ENCODE assay signal across 10 cellular contexts in genomic region chr14:94936411-94936892, GRCh38.
A peak's percentile ranks its signal among the peaks of the same experiment; 100 is the strongest.
DNase-seq lines count a peak whose midpoint lies in the region; ATAC-seq and TF ChIP-seq lines count a peak whose summit lies in the region.
"Had no signal": no experiment of that assay in that cellular context is flagged by ENCODE, and none has a peak within 500 bp of the region (broad histone marks: within the 10 kb centered on the region; RNA-seq: fewer than 3 reads in every experiment).

No MANE protein-coding gene starts in this region.

- BruUV-seq in Caco-2 (replicated peaks; lab: Mats Ljungman, UMichigan), result no TSS peak

- CTCF ChIA-PET in Caco-2 (lab: Charles Lee), result no interaction called here

- POLR2A ChIA-PET in Caco-2 (lab: Charles Lee), result no interaction called here

- H3K9ac ChIP-seq in mucosa of stomach (ENCODE audit: low read length), result peak overlapping the region; percentile 3

- peak overlapping the region; percentile 91 for H2AFZ ChIP-seq in ACC112 (ENCODE audit: low read length, unreplicated experiment)

- no peaks in the 10 kb centered on the region for H3K36me3 Mint-ChIP-seq in Caco-2 (ENCODE audit: insufficient read depth, unreplicated experiment)

- H3K9me3 ChIP-seq in mucosa of stomach (ENCODE audit: control insufficient read depth, low read length), result no peaks in the 10 kb centered on the region
- no peaks in the 10 kb centered on the region for H3K9me3 ChIP-seq in Caco-2

- DNase-seq in NCI-H2081 (lab: John Stamatoyannopoulos, UW) (peak; percentile 49 to 66), coronary artery (ENCODE audit: low spot score) (peak; percentile 84), NOMO-1 treated with dmso at 0.1 percent for 144 hours (lab: John Stamatoyannopoulos, UW; ENCODE audit: unreplicated experiment) (no peak), Caco-2 (no peak)
- DNase-seq in activated CD4-positive, alpha-beta T cell treated with anti-CD3 and anti-CD28 coated beads for 1 hour, result no peak
- DNase-seq: stimulated activated CD4-positive, alpha-beta T cell treated with anti-CD3 and anti-CD28 coated beads, Interleukin-4, amount 100 ng/mL, for 1 hour had no signal

- no peaks in the 10 kb centered on the region for H3K79me2 ChIP-seq in ACC112 (ENCODE audit: control insufficient read depth, insufficient read depth, low read length, unreplicated experiment)

- TF ChIP-seq CTCF in coronary artery (IDR thresholded peaks at IDR 0.05) (no peak), Caco-2 (IDR thresholded peaks at IDR 0.05; ENCODE audit: insufficient read depth in 1 of 2, low read depth in 1 of 2, low read length in 1 of 2, severe bottlenecking in 1 of 2, unreplicated experiment in 1 of 2) (no peak)

- H3K36me3 ChIP-seq in ACC112 (ENCODE audit: insufficient read depth, low read length), result no peaks in the 10 kb centered on the region
- no peaks in the 10 kb centered on the region for H3K36me3 ChIP-seq in mucosa of stomach (ENCODE audit: control insufficient read depth, insufficient read depth, low read length)
- H3K36me3 ChIP-seq in Caco-2 (ENCODE audit: control insufficient read depth, insufficient read depth, low read length), result no peaks in the 10 kb centered on the region

- H3K27me3 Mint-ChIP-seq in Caco-2 (ENCODE audit: insufficient read depth, unreplicated experiment), result peaks cover 4% of the 10 kb centered on the region
- H3K27me3 Mint-ChIP-seq: dendritic cell treated with granulocyte-macrophage colony-stimulating factor and Interleukin-4, amounts not matched to agents 40 ng/mL and 50 ng/mL, for 4 days had no signal

- peaks cover 32% of the 10 kb centered on the region for H3K27me3 ChIP-seq in ACC112 (ENCODE audit: insufficient read depth, low read length)
- H3K27me3 ChIP-seq in mucosa of stomach (ENCODE audit: control insufficient read depth, insufficient read depth, low read length), result no peaks in the 10 kb centered on the region
- H3K27me3 ChIP-seq in Caco-2 (replicated peaks; ENCODE audit: control insufficient read depth, insufficient read depth, low read length), result no peaks in the 10 kb centered on the region; the same call in 1 of the 2 replicates

- no peaks in the 10 kb centered on the region for H3K9me3 Mint-ChIP-seq in Caco-2 (ENCODE audit: unreplicated experiment)
- H3K9me3 Mint-ChIP-seq: dendritic cell treated with granulocyte-macrophage colony-stimulating factor and Interleukin-4, amounts not matched to agents 40 ng/mL and 50 ng/mL, for 4 days had no signal

- H3K27ac ChIP-seq in ACC112 (ENCODE audit: low read depth, low read length) (no peak overlapping the region), coronary artery (peak overlapping the region; percentile 61 to 83)

- H3K4me1 ChIP-seq in ACC112 (ENCODE audit: control insufficient read depth, insufficient read depth, low read length, unreplicated experiment), result no peaks in the 10 kb centered on the region
- no peaks in the 10 kb centered on the region for H3K4me1 ChIP-seq in mucosa of stomach (ENCODE audit: control insufficient read depth, insufficient read depth, low read length)
- no peaks in the 10 kb centered on the region for H3K4me1 ChIP-seq in Caco-2

- H3K4me3 ChIP-seq in ACC112 (ENCODE audit: low read depth, low read length), result no peak overlapping the region
- peak overlapping the region; percentile 67 for H3K4me3 ChIP-seq in coronary artery
- H3K4me3 ChIP-seq in mucosa of stomach (ENCODE audit: low read length), result no peak overlapping the region
- H3K4me3 ChIP-seq in Caco-2 (ENCODE audit: low read depth, low read length), result no peak overlapping the region

- ATAC-seq in HG02852 (IDR thresholded peaks at IDR 0.05; ENCODE audit: unreplicated experiment), result no peak

- no peak overlapping the region for H3K4me3 Mint-ChIP-seq in Caco-2 (ENCODE audit: unreplicated experiment)
- H3K4me3 Mint-ChIP-seq: dendritic cell treated with granulocyte-macrophage colony-stimulating factor and Interleukin-4, amounts not matched to agents 40 ng/mL and 50 ng/mL, for 4 days had no signal

- H3K4me1 Mint-ChIP-seq in Caco-2 (ENCODE audit: low read depth, unreplicated experiment), result no peaks in the 10 kb centered on the region

- intact Hi-C loops in Caco-2 (cut with micrococcal nuclease; ENCODE audit: unreplicated experiment), result no loop called here

- no peak overlapping the region for H3K27ac Mint-ChIP-seq in Caco-2 (ENCODE audit: unreplicated experiment)
- H3K27ac Mint-ChIP-seq: dendritic cell treated with granulocyte-macrophage colony-stimulating factor and Interleukin-4, amounts not matched to agents 40 ng/mL and 50 ng/mL, for 4 days had no signal

Comparison
In these comparisons a context has a peak if more than half of its experiments do, and no peak if none do; other contexts are left out.
1. DNase-seq: peak in NCI-H2081 (2 of 2) and coronary artery (single experiment); none in NOMO-1 treated with dmso at 0.1 percent for 144 hours (single experiment), activated CD4-positive, alpha-beta T cell treated with anti-CD3 and anti-CD28 coated beads for 1 hour (single experiment) and Caco-2 (0 of 2).